27 cellular contexts compared by ENCODE assay signal in the genomic region with DNA sequence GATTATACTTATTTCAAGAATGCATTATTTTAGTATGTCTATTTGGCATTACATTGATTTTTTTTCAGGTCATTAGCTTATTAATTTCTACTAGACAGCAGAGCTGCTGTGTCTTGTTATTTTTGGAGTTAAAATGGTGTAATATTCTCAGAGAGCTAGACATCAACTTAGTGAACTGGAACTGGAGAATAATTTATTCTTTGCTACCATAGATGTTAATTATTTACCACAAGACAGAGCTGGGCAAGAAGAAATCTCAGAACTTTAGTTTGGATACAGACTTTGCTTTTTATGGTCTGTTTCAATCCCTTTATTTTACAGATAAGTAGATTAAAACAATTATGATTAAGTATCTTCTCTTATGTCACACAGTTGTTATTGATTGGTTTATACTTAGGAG. TPM values are rescaled to one million over a fixed set of nuclear protein-coding genes. Genes with fewer than 3 reads are reported as not detected.
"Had no signal": no experiment of that assay in that cellular context is flagged by ENCODE, and none has a peak within 500 bp of the region (broad histone marks: within the 10 kb centered on the region; RNA-seq: fewer than 3 reads in every experiment).

No MANE protein-coding gene starts in this region.

- H3K4me3 Mint-ChIP-seq: activated B cell treated with CpG ODN at 0.5 μM for 24 hours; activated CD4-positive, alpha-beta T cell treated with anti-CD3 and anti-CD28 coated beads, Interleukin-2, amount 10 ng/mL, durations not matched to agents 24 days and 14 days; activated CD8-positive, alpha-beta memory T cell treated with anti-CD3 and anti-CD28 coated beads, Interleukin-2, amount 10 ng/mL, durations not matched to agents 7 days and 5 days; activated naive CD4-positive, alpha-beta T cell treated with anti-CD3 and anti-CD28 coated beads, Interleukin-2, amount 50 U/mL, for 24 hours; activated naive CD8-positive, alpha-beta T cell treated with anti-CD3 and anti-CD28 coated beads, Interleukin-2, amount 50 U/mL, for 24 hours; activated T-cell treated with anti-CD3 and anti-CD28 coated beads, Interleukin-2, amount 50 U/mL, for 24 hours; activated T-helper 1 cell treated with anti-CD3 and anti-CD28 coated beads, Interleukin-12 subunit alpha, Interleukin-12 subunit beta, Interleukin-2, Interleukin-4 antibody, amounts not matched to agents 30 ng/mL and 10 ng/mL and 1 ng/mL, durations not matched to agents 14 hours and 24 hours and 36 hours; T-cell had no signal

- H3K27ac ChIP-seq: ascending aorta, body of pancreas, SK-N-MC had no signal

- H3K36me3 ChIP-seq: ascending aorta had no signal

- H3K9me3 Mint-ChIP-seq: activated B cell treated with CpG ODN at 0.5 μM for 24 hours; activated naive CD4-positive, alpha-beta T cell treated with anti-CD3 and anti-CD28 coated beads, Interleukin-2, amount 50 U/mL, for 24 hours; activated naive CD8-positive, alpha-beta T cell treated with anti-CD3 and anti-CD28 coated beads, Interleukin-2, amount 50 U/mL, for 24 hours; activated T-cell treated with anti-CD3 and anti-CD28 coated beads, Interleukin-2, amount 50 U/mL, for 24 hours; activated T-helper 1 cell treated with anti-CD3 and anti-CD28 coated beads, Interleukin-12 subunit alpha, Interleukin-12 subunit beta, Interleukin-2, Interleukin-4 antibody, amounts not matched to agents 30 ng/mL and 10 ng/mL and 1 ng/mL, durations not matched to agents 14 hours and 24 hours and 36 hours; T-cell had no signal

- H3K27me3 Mint-ChIP-seq: activated naive CD4-positive, alpha-beta T cell treated with anti-CD3 and anti-CD28 coated beads, Interleukin-2, amount 50 U/mL, for 24 hours; activated naive CD8-positive, alpha-beta T cell treated with anti-CD3 and anti-CD28 coated beads, Interleukin-2, amount 50 U/mL, for 24 hours; activated T-cell treated with anti-CD3 and anti-CD28 coated beads, Interleukin-2, amount 50 U/mL, for 24 hours had no signal

- ATAC-seq: activated CD8-positive, alpha-beta memory T cell treated with anti-CD3 and anti-CD28 coated beads, Interleukin-2, amount 10 ng/mL, durations not matched to agents 7 days and 5 days; activated naive CD8-positive, alpha-beta T cell treated with anti-CD3 and anti-CD28 coated beads, Interleukin-2, amount 50 U/mL, for 24 hours; body of pancreas; Right ventricle myocardium inferior; T-cell had no signal

- H3K4me1 Mint-ChIP-seq: activated CD4-positive, alpha-beta T cell treated with anti-CD3 and anti-CD28 coated beads, Interleukin-2, amount 10 ng/mL, durations not matched to agents 24 days and 14 days; activated naive CD4-positive, alpha-beta T cell treated with anti-CD3 and anti-CD28 coated beads, Interleukin-2, amount 50 U/mL, for 24 hours; T-cell had no signal

- H3K27me3 ChIP-seq: ascending aorta, body of pancreas had no signal

- H3K4me1 ChIP-seq: ascending aorta, body of pancreas had no signal

- H3K9me3 ChIP-seq: ascending aorta, body of pancreas had no signal

- H3K27ac Mint-ChIP-seq: activated B cell treated with CpG ODN at 0.5 μM for 24 hours; activated CD4-positive, alpha-beta T cell treated with anti-CD3 and anti-CD28 coated beads, Interleukin-2, amount 10 ng/mL, durations not matched to agents 24 days and 14 days; activated CD8-positive, alpha-beta memory T cell treated with anti-CD3 and anti-CD28 coated beads, Interleukin-2, amount 10 ng/mL, durations not matched to agents 7 days and 5 days; activated naive CD4-positive, alpha-beta T cell treated with anti-CD3 and anti-CD28 coated beads, Interleukin-2, amount 50 U/mL, for 24 hours; activated naive CD8-positive, alpha-beta T cell treated with anti-CD3 and anti-CD28 coated beads, Interleukin-2, amount 50 U/mL, for 24 hours; activated T-cell treated with anti-CD3 and anti-CD28 coated beads, Interleukin-2, amount 50 U/mL, for 24 hours; activated T-helper 1 cell treated with anti-CD3 and anti-CD28 coated beads, Interleukin-12 subunit alpha, Interleukin-12 subunit beta, Interleukin-2, Interleukin-4 antibody, amounts not matched to agents 30 ng/mL and 10 ng/mL and 1 ng/mL, durations not matched to agents 14 hours and 24 hours and 36 hours; T-cell had no signal

- DNase-seq: activated B cell treated with CpG ODN at 0.5 μM for 24 hours; activated CD4-positive, alpha-beta T cell treated with anti-CD3 and anti-CD28 coated beads for 1 hour; activated CD4-positive, alpha-beta T cell treated with anti-CD3 and anti-CD28 coated beads, Interleukin-2, amount 10 ng/mL, durations not matched to agents 24 days and 14 days; activated CD4-positive, alpha-beta T cell treated with anti-CD3 and anti-CD28 coated beads, Interleukin-2, amount 50 U/mL, for 48 hours; activated CD8-positive, alpha-beta memory T cell treated with anti-CD3 and anti-CD28 coated beads, Interleukin-2, amount 10 ng/mL, durations not matched to agents 7 days and 5 days; activated effector memory CD4-positive, alpha-beta T cell treated with Interleukin-2 at 50 U/mL for 16 hours; activated naive CD4-positive, alpha-beta T cell; activated naive CD8-positive, alpha-beta T cell treated with anti-CD3 and anti-CD28 coated beads, Interleukin-2, amount 50 U/mL, for 24 hours; activated T-cell treated with anti-CD3 and anti-CD28 coated beads, Interleukin-2, amount 50 U/mL, for 24 hours; amniotic stem cell; body of pancreas; Kasumi-1; NCI-H1048; NCI-H146; NCI-H187 treated with DMSO at 0.1 percent for 48 hours; NCI-H2081 treated with DMSO at 0.1 percent for 48 hours; NCI-H446; NCI-H524; RPMI8226; T-cell; T-helper 2 cell; T1000 had no signal

- H3K4me3 ChIP-seq: ascending aorta, body of pancreas, SK-N-MC had no signal

- H3K36me3 Mint-ChIP-seq: activated naive CD4-positive, alpha-beta T cell treated with anti-CD3 and anti-CD28 coated beads, Interleukin-2, amount 50 U/mL, for 24 hours; T-cell had no signal

RNA-seq across cellular contexts. Expression of a gene that starts 10.2 kb away (rescaled TPM):
- total RNA-seq: activated B cell treated with CpG ODN at 0.5 μM for 24 hours had no signal
